Comparison of ENCODE assay signal across 30 cellular contexts in genomic region chr14:59905193-59905592, GRCh38. TPM values are rescaled to one million over a fixed set of nuclear protein-coding genes. Genes with fewer than 3 reads are reported as not detected.
DNase-seq lines count a peak whose midpoint lies in the region; FAIRE-seq and TF ChIP-seq lines count a peak whose summit lies in the region.
"Had no signal": no experiment of that assay in that cellular context is flagged by ENCODE, and none has a peak within 500 bp of the region (broad histone marks: within the 10 kb centered on the region; RNA-seq: fewer than 3 reads in every experiment).

No MANE protein-coding gene starts in this region.

- FAIRE-seq in urothelium cell line (lab: Jason Lieb, UNC), result peak; percentile 46
- FAIRE-seq: GM12878, HepG2, small intestine, TTC549 had no signal

- DNase-seq in DMS53 (lab: John Stamatoyannopoulos, UW), result peak; percentile 2
- no peak for DNase-seq in DMS53 treated with DMSO at 0.1 percent for 48 hours (lab: John Stamatoyannopoulos, UW; ENCODE audit: unreplicated experiment)
- peak; percentile 17 for DNase-seq in RPMI7951 (ENCODE audit: low read depth)
- peak; percentile 11 for DNase-seq in fibroblast of the aortic adventitia (ENCODE audit: low read depth)
- DNase-seq in urothelium cell line (ENCODE audit: low spot score), result no peak
- DNase-seq in NCI-H1417 (lab: John Stamatoyannopoulos, UW), result no peak
- DNase-seq in osteoblast (ENCODE audit: insufficient read length, low spot score, missing footprints), result no peak
- no peak for DNase-seq in suprapubic skin (ENCODE audit: low spot score in 2 of 2)
- DNase-seq: activated T-cell treated with anti-CD3 and anti-CD28 coated beads, Interleukin-2, amount 50 U/mL, for 4 hours; Calu3; dermis blood vessel endothelial cell; foreskin melanocyte; heart left ventricle; Karpas-422; mucosa of descending colon; NCI-H1694; NCI-H82; retina; SK-N-SH; small intestine; stimulated activated naive B cell treated with anti-CD40 and anti-IgM and Interleukin-4, amounts not matched to agents 10 μg/mL and 1 μg/mL and 100 μg/mL, for 72 hours; upper lobe of right lung had no signal

- H2AFZ ChIP-seq in osteoblast (ENCODE audit: low read length), result no peak overlapping the region

- H3K27ac ChIP-seq in osteoblast (ENCODE audit: low read depth, low read length), result no peak overlapping the region
- H3K27ac ChIP-seq in suprapubic skin, result no peak overlapping the region
- H3K27ac ChIP-seq: 22Rv1, heart left ventricle, HL-60, upper lobe of right lung had no signal

- H3K4me2 ChIP-seq in osteoblast (ENCODE audit: insufficient read depth, low read length), result no peak overlapping the region
- H3K4me2 ChIP-seq: SK-N-SH had no signal

- H3K9me3 ChIP-seq in osteoblast (ENCODE audit: low read depth, low read length) (no peaks in the 10 kb centered on the region), suprapubic skin (no peaks in the 10 kb centered on the region)
- H3K9me3 ChIP-seq: HAP-1, mucosa of descending colon, SK-N-SH, upper lobe of right lung had no signal

- H3K4me1 ChIP-seq in osteoblast (ENCODE audit: insufficient read depth, low read length) (no peaks in the 10 kb centered on the region), suprapubic skin (no peaks in the 10 kb centered on the region)
- H3K4me1 ChIP-seq: HAP-1, heart left ventricle, upper lobe of right lung had no signal

- H3K27me3 ChIP-seq in osteoblast (ENCODE audit: insufficient read depth, low read length) (no peaks in the 10 kb centered on the region), suprapubic skin (no peaks in the 10 kb centered on the region)
- H3K27me3 ChIP-seq: upper lobe of right lung had no signal

- WGBS in suprapubic skin, result 90% methylated on average over 2 of the region's 2 CpGs

- TF ChIP-seq EP300 in suprapubic skin (IDR thresholded peaks at IDR 0.05), result no peak

- no peak for TF ChIP-seq POLR2A in suprapubic skin (IDR thresholded peaks at IDR 0.05)

- no peaks in the 10 kb centered on the region for H4K20me1 ChIP-seq in osteoblast (ENCODE audit: insufficient read depth, low read length)

- no peak overlapping the region for H3K4me3 ChIP-seq in fibroblast of the aortic adventitia (ENCODE audit: low read depth, low read length)
- H3K4me3 ChIP-seq in osteoblast (ENCODE audit: insufficient read depth, low read length), result no peak overlapping the region
- no peak overlapping the region for H3K4me3 ChIP-seq in suprapubic skin
- H3K4me3 ChIP-seq: GM12878, HAP-1, heart left ventricle, lung, mucosa of descending colon, upper lobe of right lung had no signal

- no peaks in the 10 kb centered on the region for H3K79me2 ChIP-seq in osteoblast (ENCODE audit: insufficient read depth, low read length)

- TF ChIP-seq CTCF in fibroblast of the aortic adventitia (IDR thresholded peaks at IDR 0.05; ENCODE audit: insufficient read depth, low read length) (no peak), osteoblast (IDR thresholded peaks at IDR 0.05; ENCODE audit: extremely low read depth, low read depth, low read length) (no peak), suprapubic skin (IDR thresholded peaks at IDR 0.05) (no peak)

- no peaks in the 10 kb centered on the region for H3K36me3 ChIP-seq in osteoblast (ENCODE audit: insufficient read depth, low read length)
- H3K36me3 ChIP-seq in suprapubic skin, result no peaks in the 10 kb centered on the region
- H3K36me3 ChIP-seq: heart left ventricle, upper lobe of right lung had no signal

RNA-seq across cellular contexts. Expression of gene LRRC9, which starts 14.8 kb away (rescaled TPM):
- total RNA-seq in RPMI7951 (2014; rRNA removed; shearing (Covaris generic)), result not detected in 2 replicates
- total RNA-seq in fibroblast of the aortic adventitia (ENCODE audit: low replicate concordance) (not detected in 2 replicates), osteoblast (not detected in 2 replicates), suprapubic skin (not detected)
- total RNA-seq: activated T-cell treated with anti-CD3 and anti-CD28 coated beads, Interleukin-2, amount 50 U/mL, for 4 hours; Calu3; dermis blood vessel endothelial cell; GM12878; natural killer cell treated with Interleukin-12 subunit alpha and Interleukin-12 subunit beta and Interleukin-15 and Interleukin-18, amount 100 ng/mL, for 72 hours; upper lobe of right lung had no signal

RNA-seq across cellular contexts. Expression of gene RTN1, which starts 34.6 kb away (rescaled TPM):
- total RNA-seq in RPMI7951 (2014; rRNA removed; shearing (Covaris generic)), result not detected in 2 replicates
- total RNA-seq in fibroblast of the aortic adventitia (ENCODE audit: low replicate concordance) (0.27 and 1.7 TPM in 2 replicates), osteoblast (under 0.01 and 0.29 TPM in 2 replicates), suprapubic skin (1 to 10 TPM; 3.0 to 7.5 (median 3.9) TPM)
- total RNA-seq: activated T-cell treated with anti-CD3 and anti-CD28 coated beads, Interleukin-2, amount 50 U/mL, for 4 hours; Calu3; dermis blood vessel endothelial cell; GM12878; natural killer cell treated with Interleukin-12 subunit alpha and Interleukin-12 subunit beta and Interleukin-15 and Interleukin-18, amount 100 ng/mL, for 72 hours had no signal

Comparison
In these comparisons a context has a peak if more than half of its experiments do, and no peak if none do; other contexts are left out.
1. DNase-seq: peak in DMS53 (single experiment), RPMI7951 (single experiment) and fibroblast of the aortic adventitia (single experiment); none in DMS53 treated with DMSO at 0.1 percent for 48 hours (single experiment), urothelium cell line (single experiment), NCI-H1417 (0 of 3), osteoblast (single experiment) and suprapubic skin (0 of 2).